Comparison of ENCODE assay signal across 23 cellular contexts in genomic region chr6:145540741-145541140, GRCh38.
"Had no signal": no experiment of that assay in that cellular context is flagged by ENCODE, and none has a peak within 500 bp of the region (broad histone marks: within the 10 kb centered on the region; RNA-seq: fewer than 3 reads in every experiment).

No MANE protein-coding gene starts in this region.

- H3K27me3 ChIP-seq: Peyer's patch, SJCRH30 had no signal

- H3K36me3 ChIP-seq: Peyer's patch, SJCRH30 had no signal

- H3K4me3 ChIP-seq: PC-9, Peyer's patch, SJCRH30 had no signal

- H3K9me3 ChIP-seq: Peyer's patch, SJCRH30 had no signal

- H2AFZ ChIP-seq: PC-9 had no signal

- DNase-seq: IMR-90, Karpas-422, KG1, MM.1S, NCI-H1092 treated with DMSO at 0.1 percent for 48 hours, NCI-H1436, NCI-H187, NCI-H2029, NCI-H2081 treated with DMSO at 0.1 percent for 48 hours, NCI-H2171, NCI-H226, NCI-H446, NCI-H510A, NCI-H524 treated with DMSO at 0.1 percent for 48 hours, NCI-H69, NCI-H774, PC-9, Peyer's patch, SHP77 treated with DMSO at 0.1 percent for 48 hours, SJCRH30 had no signal

- H3K4me1 ChIP-seq: Peyer's patch, SJCRH30 had no signal

- H3K4me2 ChIP-seq: PC-9 had no signal

- FAIRE-seq: HepG2 had no signal

- ATAC-seq: HepG2, Right ventricle myocardium inferior, SK-N-SH treated with all-trans-retinoic acid at 6 μM for 48 hours had no signal

- H3K27ac ChIP-seq: PC-9, Peyer's patch, SJCRH30 had no signal
